ENCODE assay signal across 1 cellular context in genomic region chr2:191206613-191207471, GRCh38.
TF ChIP-seq lines count a peak whose summit lies in the region.

No MANE protein-coding gene starts in this region.

TF ChIP-seq in IMR-90, 13 proteins besides CTCF, POLR2A, EP300 and RAD21:
- no peak for TF ChIP-seq CHD1 (IDR thresholded peaks at IDR 0.05; ENCODE audit: low read depth, low read length)
- TF ChIP-seq ELK1 (IDR thresholded peaks at IDR 0.05; ENCODE audit: borderline replicate concordance, low read depth, low read length), result no peak
- TF ChIP-seq RCOR1 (IDR thresholded peaks at IDR 0.05; ENCODE audit: insufficient replicate concordance, low read length), result no peak
- no peak for TF ChIP-seq MXI1 (IDR thresholded peaks at IDR 0.05; ENCODE audit: borderline replicate concordance, low read depth, low read length)
- no peak for TF ChIP-seq NFE2L2 (IDR thresholded peaks at IDR 0.05; ENCODE audit: low read depth, low read length)
- no peak for TF ChIP-seq RFX5 (IDR thresholded peaks at IDR 0.05; ENCODE audit: low read depth, low read length)
- TF ChIP-seq, protein P1, sequence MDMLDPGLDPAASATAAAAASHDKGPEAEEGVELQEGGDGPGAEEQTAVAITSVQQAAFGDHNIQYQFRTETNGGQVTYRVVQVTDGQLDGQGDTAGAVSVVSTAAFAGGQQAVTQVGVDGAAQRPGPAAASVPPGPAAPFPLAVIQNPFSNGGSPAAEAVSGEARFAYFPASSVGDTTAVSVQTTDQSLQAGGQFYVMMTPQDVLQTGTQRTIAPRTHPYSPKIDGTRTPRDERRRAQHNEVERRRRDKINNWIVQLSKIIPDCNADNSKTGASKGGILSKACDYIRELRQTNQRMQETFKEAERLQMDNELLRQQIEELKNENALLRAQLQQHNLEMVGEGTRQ (IDR thresholded peaks at IDR 0.05; ENCODE audit: low read depth, low read length), result no peak
- TF ChIP-seq FOS (IDR thresholded peaks at IDR 0.05; ENCODE audit: low read depth, low read length), result no peak
- TF ChIP-seq CEBPB (IDR thresholded peaks at IDR 0.05; ENCODE audit: low read depth, low read length), result no peak
- no peak for TF ChIP-seq BHLHE40 (IDR thresholded peaks at IDR 0.05; ENCODE audit: low read depth, low read length)
- no peak for TF ChIP-seq MAFK (IDR thresholded peaks at IDR 0.05; ENCODE audit: low read depth, low read length)
- no peak for TF ChIP-seq SMC3 (IDR thresholded peaks at IDR 0.05; ENCODE audit: low read depth, low read length)
- no peak for TF ChIP-seq MAZ (IDR thresholded peaks at IDR 0.05; ENCODE audit: borderline replicate concordance, low read depth, low read length)
